In the genomic region with DNA sequence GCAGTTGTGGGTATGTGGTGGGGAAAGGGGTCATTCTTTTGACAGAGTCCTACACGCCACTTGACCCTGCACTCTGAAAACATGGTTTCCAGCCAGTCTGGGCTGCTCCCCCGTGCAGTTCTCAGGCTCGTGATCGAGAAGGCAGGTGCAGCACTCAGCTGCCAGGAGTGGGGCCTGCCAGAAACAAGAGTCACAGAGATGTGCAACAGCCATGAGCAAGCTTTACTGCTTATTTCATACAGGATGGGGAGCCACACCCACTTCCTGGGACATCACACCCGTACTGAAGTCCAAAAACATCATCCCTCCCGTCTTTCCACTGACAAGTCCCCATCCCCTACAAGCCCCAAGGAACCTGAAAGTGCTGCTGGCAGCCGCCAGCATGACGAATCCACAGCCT, we compare ENCODE assay signal across 12 cellular contexts. TPM values are rescaled to one million over a fixed set of nuclear protein-coding genes. Genes with fewer than 3 reads are reported as not detected.
DNase-seq lines count a peak whose midpoint lies in the region; ATAC-seq and TF ChIP-seq lines count a peak whose summit lies in the region.
"Had no signal": no experiment of that assay in that cellular context is flagged by ENCODE, and none has a peak within 500 bp of the region (broad histone marks: within the 10 kb centered on the region; RNA-seq: fewer than 3 reads in every experiment).

No MANE protein-coding gene starts in this region.

- no peak overlapping the region for H2AFZ ChIP-seq in mammary epithelial cell (ENCODE audit: low read depth, low read length)

- H4K20me1 ChIP-seq in mammary epithelial cell (ENCODE audit: insufficient read depth, low read length) = no peaks in the 10 kb centered on the region

- no peaks in the 10 kb centered on the region for H3K36me3 Mint-ChIP-seq in MCF 10A (ENCODE audit: insufficient read depth, unreplicated experiment)
- H3K36me3 Mint-ChIP-seq in central memory CD8-positive, alpha-beta T cell (ENCODE audit: insufficient read depth) = peaks cover 29% of the 10 kb centered on the region
- no peaks in the 10 kb centered on the region for H3K36me3 Mint-ChIP-seq in stimulated activated naive B cell treated with anti-CD40 and anti-IgM and Interleukin-4, amounts not matched to agents 10 μg/mL and 1 μg/mL and 100 μg/mL, for 72 hours

- no peak overlapping the region for H3K4me3 Mint-ChIP-seq in MCF 10A (ENCODE audit: unreplicated experiment)
- H3K4me3 Mint-ChIP-seq in central memory CD8-positive, alpha-beta T cell = peak overlapping the region; percentile 88
- H3K4me3 Mint-ChIP-seq in stimulated activated naive B cell treated with anti-CD40 and anti-IgM and Interleukin-4, amounts not matched to agents 10 μg/mL and 1 μg/mL and 100 μg/mL, for 72 hours = peak overlapping the region; percentile 8 to 31

- POLR2A ChIA-PET in MCF 10A (lab: Yijun Ruan, JAX) (no interaction called here), RWPE1 (lab: Yijun Ruan, JAX; ENCODE audit: low non-redundant PET) (no interaction called here)

- no peak for ATAC-seq in central memory CD8-positive, alpha-beta T cell (replicated peaks; ENCODE audit: extremely low read depth, poor library complexity, severe bottlenecking)
- no peak for ATAC-seq in stimulated activated naive B cell treated with anti-CD40 and anti-IgM and Interleukin-4, amounts not matched to agents 10 μg/mL and 1 μg/mL and 100 μg/mL, for 72 hours (replicated peaks)
- ATAC-seq in GM18868 (IDR thresholded peaks at IDR 0.05; ENCODE audit: unreplicated experiment) = no peak

- peaks cover 21% of the 10 kb centered on the region for H3K4me1 Mint-ChIP-seq in MCF 10A (ENCODE audit: insufficient read depth, unreplicated experiment)
- peaks cover 73% of the 10 kb centered on the region for H3K4me1 Mint-ChIP-seq in central memory CD8-positive, alpha-beta T cell
- peaks cover 34 to 66% of the 10 kb centered on the region in 2 donors for H3K4me1 Mint-ChIP-seq in stimulated activated naive B cell treated with anti-CD40 and anti-IgM and Interleukin-4, amounts not matched to agents 10 μg/mL and 1 μg/mL and 100 μg/mL, for 72 hours

- no peaks in the 10 kb centered on the region for H3K9me3 ChIP-seq in mammary epithelial cell (replicated peaks; ENCODE audit: insufficient read depth, low read length)
- H3K9me3 ChIP-seq: tibial nerve had no signal

- H3K79me2 ChIP-seq in mammary epithelial cell (ENCODE audit: insufficient read depth, low read length) = no peaks in the 10 kb centered on the region

- DNase-seq in MCF 10A (ENCODE audit: unreplicated experiment) (peak; percentile 35), mammary epithelial cell (no peak), RWPE1 (ENCODE audit: low spot score) (peak; percentile 61), OCI-M1 (lab: John Stamatoyannopoulos, UW) (no peak), NCI-H748 treated with DMSO at 0.1 percent for 48 hours (lab: John Stamatoyannopoulos, UW) (no peak)
- DNase-seq in central memory CD8-positive, alpha-beta T cell (ENCODE audit: low spot score in 2 of 2) = no peak
- no peak for DNase-seq in stimulated activated naive B cell treated with anti-CD40 and anti-IgM and Interleukin-4, amounts not matched to agents 10 μg/mL and 1 μg/mL and 100 μg/mL, for 72 hours
- DNase-seq: hypothalamus, NCI-H1105 treated with DMSO at 0.1 percent for 48 hours had no signal

- dilution Hi-C loops in mammary epithelial cell (cut with HindIII; ENCODE audit: low sequenced_read_pairs) = loop anchor here (5.0 kb wide), 1 partner anchor 43 kb away; no protein-coding TSS in a partner anchor

- CTCF ChIA-PET in MCF 10A (lab: Yijun Ruan, JAX) = interaction anchor here (0.6 to 1.9 kb wide), 4 partner anchors 13 to 117 kb away, joined by 3 to 8 read pairs (median 3); no protein-coding TSS in a partner anchor
- CTCF ChIA-PET in mammary epithelial cell (lab: Charles Lee; ENCODE audit: low non-redundant PET) = no interaction called here
- CTCF ChIA-PET in RWPE1 (lab: Yijun Ruan, JAX) = no interaction called here

- BruUV-seq in MCF 10A (replicated peaks; lab: Mats Ljungman, UMichigan) = no TSS peak
- no TSS peak for BruUV-seq in mammary epithelial cell (replicated peaks; lab: Mats Ljungman, UMichigan)

- intact Hi-C loops in MCF 10A (cut with micrococcal nuclease) (loop anchor here (5.0 kb wide), 1 partner anchor 48 kb away; no protein-coding TSS in a partner anchor), mammary epithelial cell (cut with micrococcal nuclease) (no loop called here)

- no peak for TF ChIP-seq CTCF in MCF 10A (IDR thresholded peaks at IDR 0.05; ENCODE audit: unreplicated experiment)
- TF ChIP-seq CTCF in mammary epithelial cell (conservative IDR thresholded peaks at IDR 0.05 in 1 of 2, IDR thresholded peaks at IDR 0.05 in 1 of 2; ENCODE audit: extremely low read depth in 1 of 2, insufficient read depth in 1 of 2, low read depth in 1 of 2, low read length in 2 of 2) = no peak
- no peak for TF ChIP-seq CTCF in RWPE1 (conservative IDR thresholded peaks at IDR 0.05; ENCODE audit: low read depth)

- H3K4me3 ChIP-seq in mammary epithelial cell (replicated peaks in 1 of 3; ENCODE audit: insufficient read depth in 1 of 3, low read depth in 2 of 3, low read length in 3 of 3) = no peak overlapping the region

- WGBS in mammary epithelial cell (ENCODE audit: low coverage, missing lambda C conversion rate) = 89% methylated on average over 8 of the region's 8 CpGs

- H3K9me3 Mint-ChIP-seq in MCF 10A (ENCODE audit: unreplicated experiment) = no peaks in the 10 kb centered on the region
- H3K9me3 Mint-ChIP-seq in central memory CD8-positive, alpha-beta T cell = no peaks in the 10 kb centered on the region
- peaks cover 0 to 1% of the 10 kb centered on the region in 2 donors for H3K9me3 Mint-ChIP-seq in stimulated activated naive B cell treated with anti-CD40 and anti-IgM and Interleukin-4, amounts not matched to agents 10 μg/mL and 1 μg/mL and 100 μg/mL, for 72 hours

- H3K27me3 Mint-ChIP-seq in MCF 10A (ENCODE audit: insufficient read depth, unreplicated experiment) = peaks cover 22% of the 10 kb centered on the region
- peaks cover 22% of the 10 kb centered on the region for H3K27me3 Mint-ChIP-seq in central memory CD8-positive, alpha-beta T cell
- peaks cover 48 to 60% of the 10 kb centered on the region in 2 donors for H3K27me3 Mint-ChIP-seq in stimulated activated naive B cell treated with anti-CD40 and anti-IgM and Interleukin-4, amounts not matched to agents 10 μg/mL and 1 μg/mL and 100 μg/mL, for 72 hours

- H3K27ac ChIP-seq in mammary epithelial cell (ENCODE audit: insufficient read depth, low read depth, low read length) = no peak overlapping the region
- peak overlapping the region; percentile 14 for H3K27ac ChIP-seq in RWPE1

- in situ Hi-C loops in mammary epithelial cell (cut with MboI; ENCODE audit: low sequenced_read_pairs in 2 of 2) = loop anchor here in 1 of 2 donors (5.0 kb wide), 1 partner anchor 97 kb away; no protein-coding TSS in a partner anchor

- H3K27me3 ChIP-seq in mammary epithelial cell (ENCODE audit: insufficient read depth, low read length) = peaks cover 9% of the 10 kb centered on the region

- peaks cover 29% of the 10 kb centered on the region for H3K4me1 ChIP-seq in mammary epithelial cell (ENCODE audit: insufficient read depth, low read length)

- no peaks in the 10 kb centered on the region for H3K36me3 ChIP-seq in mammary epithelial cell (ENCODE audit: insufficient read depth, low read length)
- H3K36me3 ChIP-seq: tibial nerve had no signal

- H3K9ac ChIP-seq in mammary epithelial cell (ENCODE audit: insufficient read depth, low read length) = no peak overlapping the region

- H3K27ac Mint-ChIP-seq in MCF 10A (ENCODE audit: low read depth, unreplicated experiment) = no peak overlapping the region
- H3K27ac Mint-ChIP-seq in central memory CD8-positive, alpha-beta T cell (ENCODE audit: low read depth) = peak overlapping the region; percentile 73
- H3K27ac Mint-ChIP-seq in stimulated activated naive B cell treated with anti-CD40 and anti-IgM and Interleukin-4, amounts not matched to agents 10 μg/mL and 1 μg/mL and 100 μg/mL, for 72 hours = no peak overlapping the region

- H3K4me2 ChIP-seq in mammary epithelial cell (ENCODE audit: insufficient read depth, low read depth, low read length) = no peak overlapping the region

RNA-seq across cellular contexts. Expression of gene ATG9B, which starts 9.3 kb away (rescaled TPM):
- total RNA-seq in MCF 10A (2022) (0.12 and 0.29 TPM in 2 replicates), mammary epithelial cell (under 1 TPM; under 0.01 to 0.54 TPM)
- polyA plus RNA-seq in mammary epithelial cell = 0.14 TPM
- not detected for polyA minus RNA-seq in mammary epithelial cell
- total RNA-seq: lung microvascular endothelial cell, tibial nerve had no signal

RNA-seq across cellular contexts. Expression of gene ABCB8, which starts 13.3 kb away (rescaled TPM):
- total RNA-seq in MCF 10A (2022) = 73.4 and 76.1 TPM in 2 replicates
- 10 to 100 TPM; 29.8 to 57.2 TPM for total RNA-seq in mammary epithelial cell
- 31.7 TPM for polyA plus RNA-seq in mammary epithelial cell
- polyA minus RNA-seq in mammary epithelial cell = 39.2 TPM

RNA-seq across cellular contexts. Expression of gene NOS3, which starts 24.1 kb away (rescaled TPM):
- total RNA-seq in MCF 10A (2022) = 0.20 and 0.30 TPM in 2 replicates
- total RNA-seq in mammary epithelial cell = 1 to 10 TPM in 1 of 2 donors, not detected in 1; 4.7 TPM
- polyA plus RNA-seq in mammary epithelial cell = 0.23 TPM
- not detected for polyA minus RNA-seq in mammary epithelial cell

RNA-seq across cellular contexts. Expression of gene ASIC3, which starts 33.4 kb away (rescaled TPM):
- total RNA-seq in MCF 10A (2022) (3.9 and 8.8 TPM in 2 replicates), mammary epithelial cell (1 to 10 TPM in 1 of 2 donors, under 1 TPM in 1; 0.33 to 1.8 TPM)
- 0.34 TPM for polyA plus RNA-seq in mammary epithelial cell
- polyA minus RNA-seq in mammary epithelial cell = 4.1 TPM

RNA-seq across cellular contexts. Expression of gene KCNH2, which starts 36.8 kb away (rescaled TPM):
- total RNA-seq in MCF 10A (2022) (0.09 TPM in 1 of 2 replicates, not detected in the other), mammary epithelial cell (1 to 10 TPM in 1 of 2 donors, not detected in 1; 1.5 TPM)
- polyA plus RNA-seq in mammary epithelial cell = not detected
- polyA minus RNA-seq in mammary epithelial cell = 0.47 TPM
- total RNA-seq: lung microvascular endothelial cell had no signal

Comparison
In these comparisons a context has a peak if more than half of its experiments do, and no peak if none do; other contexts are left out.
1. DNase-seq: peak in MCF 10A (single experiment) and RWPE1 (single experiment); none in mammary epithelial cell (single experiment), central memory CD8-positive, alpha-beta T cell (0 of 2), stimulated activated naive B cell treated with anti-CD40 and anti-IgM and Interleukin-4, amounts not matched to agents 10 μg/mL and 1 μg/mL and 100 μg/mL, for 72 hours (single experiment), OCI-M1 (single experiment) and NCI-H748 treated with DMSO at 0.1 percent for 48 hours (single experiment).